In genomic region chr2:9152975-9153402, GRCh38 we compare ENCODE assay signal across 15 cellular contexts. TPM values are rescaled to one million over a fixed set of nuclear protein-coding genes. Genes with fewer than 3 reads are reported as not detected.
DNase-seq lines count a peak whose midpoint lies in the region; ATAC-seq, FAIRE-seq and TF ChIP-seq lines count a peak whose summit lies in the region.
"Had no signal": no experiment of that assay in that cellular context is flagged by ENCODE, and none has a peak within 500 bp of the region (broad histone marks: within the 10 kb centered on the region; RNA-seq: fewer than 3 reads in every experiment).

No MANE protein-coding gene starts in this region.

- peak; percentile 18 for ATAC-seq in foreskin keratinocyte
- peak in 3 of 4 donors; percentile 17 to 45 (median 25) for ATAC-seq in pancreas
- no peak for ATAC-seq in GM21381 (IDR thresholded peaks at IDR 0.05; ENCODE audit: unreplicated experiment)
- no peak for ATAC-seq in HG02610 (IDR thresholded peaks at IDR 0.05; ENCODE audit: unreplicated experiment)
- no peak for ATAC-seq in HG03520 (IDR thresholded peaks at IDR 0.05; ENCODE audit: unreplicated experiment)
- ATAC-seq: activated naive CD8-positive, alpha-beta T cell treated with anti-CD3 and anti-CD28 coated beads, Interleukin-2, amount 50 U/mL, for 24 hours had no signal

- no peaks in the 10 kb centered on the region for H3K36me3 ChIP-seq in pancreas

- H3K27ac ChIP-seq in foreskin keratinocyte (no peak overlapping the region), pancreas (no peak overlapping the region)
- H3K27ac ChIP-seq: KMS-11, RWPE1 had no signal

- WGBS in pancreas, 2 donors, result 22 to 26% methylated on average over 12 to 13 of the region's 13 CpGs

- FAIRE-seq in pancreas (lab: Jason Lieb, UNC) (no peak), RCC 7860 (lab: Jason Lieb, UNC) (no peak)
- FAIRE-seq: small intestine had no signal

- TF ChIP-seq CTCF in foreskin keratinocyte (conservative IDR thresholded peaks at IDR 0.05) (no peak), pancreas (IDR thresholded peaks at IDR 0.05) (no peak)

- H3K27me3 ChIP-seq in foreskin keratinocyte, result no peaks in the 10 kb centered on the region
- no peaks in the 10 kb centered on the region for H3K27me3 ChIP-seq in pancreas

- H3K9me3 ChIP-seq in pancreas, result no peaks in the 10 kb centered on the region

- DNase-seq in EH (ENCODE audit: low read depth) (peak; percentile 57), SK-N-DZ (ENCODE audit: low spot score) (peak; percentile 44), foreskin keratinocyte (no peak), pancreas (no peak), RCC 7860 (ENCODE audit: low spot score) (no peak)
- DNase-seq: activated naive CD8-positive, alpha-beta T cell treated with anti-CD3 and anti-CD28 coated beads, Interleukin-2, amount 50 U/mL, for 24 hours; effector CD8-positive, alpha-beta T cell; HFFc6; NCI-H2171; small intestine had no signal

- intact Hi-C loops in pancreas (cut with DNase I), result no loop called here

- H3K4me3 ChIP-seq in pancreas, result no peak overlapping the region

- H3K4me1 ChIP-seq in foreskin keratinocyte (no peaks in the 10 kb centered on the region), pancreas (no peaks in the 10 kb centered on the region)

RNA-seq across cellular contexts. Expression of gene ASAP2, which starts 53.6 kb away (rescaled TPM):
- polyA plus RNA-seq in SK-N-DZ (2014; cell fraction: cytosol; rRNA removed), result 14.1 and 14.7 TPM in 2 replicates
- polyA plus RNA-seq in SK-N-DZ (2014; cell fraction: nucleus; rRNA removed), result 24.9 and 39.7 TPM in 2 replicates
- total RNA-seq in foreskin keratinocyte (57.2 and 69.3 TPM in 2 replicates), pancreas (10 to 100 TPM in 3 of 6 donors, 1 to 10 TPM in 3; 6.5 to 17.7 (median 8.8) TPM)
- polyA plus RNA-seq in foreskin keratinocyte (20.8 and 21.8 TPM in 2 replicates), pancreas (1 to 10 TPM; 5.8 to 6.6 TPM)

Comparison
In these comparisons a context has a peak if more than half of its experiments do, and no peak if none do; other contexts are left out.
1. DNase-seq: peak in EH (single experiment) and SK-N-DZ (single experiment); none in foreskin keratinocyte (0 of 2), pancreas (0 of 6) and RCC 7860 (single experiment).
2. ATAC-seq: peak in foreskin keratinocyte (single experiment) and pancreas (3 of 4); none in GM21381 (single experiment), HG02610 (single experiment) and HG03520 (single experiment).